1 cellular context compared by ENCODE assay signal in genomic region chr6:2275892-2276242, GRCh38.
TF ChIP-seq lines count a peak whose summit lies in the region.

No MANE protein-coding gene starts in this region.

TF ChIP-seq in GM23338, 12 proteins besides CTCF, POLR2A, EP300 and RAD21 (continued from another document):
- TF ChIP-seq ZNF462 (CRISPR knock-in tag; IDR thresholded peaks at IDR 0.05): no peak
- TF ChIP-seq EZH2phosphoT487 (IDR thresholded peaks at IDR 0.05; ENCODE audit: unreplicated experiment): no peak
- no peak for TF ChIP-seq ZNF331 (CRISPR knock-in tag; IDR thresholded peaks at IDR 0.05; ENCODE audit: low read depth)
TF ChIP-seq in GM23338: peak in this region for 0.
